Comparison of ENCODE assay signal across 21 cellular contexts in the genomic region with DNA sequence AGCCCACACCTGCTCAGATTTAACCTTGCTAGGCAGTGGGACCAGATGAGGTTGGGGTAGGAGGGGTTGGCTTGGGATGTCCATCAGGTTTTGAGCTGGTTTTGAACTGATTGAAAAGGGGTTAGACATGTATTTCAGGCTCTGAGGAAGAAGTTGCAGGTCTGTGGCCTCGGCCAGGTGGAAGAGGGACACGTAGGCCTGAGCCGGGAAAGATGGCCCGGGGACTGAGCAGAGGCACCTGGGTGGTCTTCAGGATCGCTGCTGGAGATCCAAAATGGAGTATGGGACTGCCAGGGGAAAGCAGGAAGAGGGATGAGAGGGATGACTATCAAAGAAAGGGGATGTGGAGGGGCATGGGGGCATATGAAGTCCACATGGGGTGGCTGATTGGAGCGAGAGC.
"Had no signal": no experiment of that assay in that cellular context is flagged by ENCODE, and none has a peak within 500 bp of the region (broad histone marks: within the 10 kb centered on the region; RNA-seq: fewer than 3 reads in every experiment).

No MANE protein-coding gene starts in this region.

- H3K4me1 ChIP-seq: colonic mucosa had no signal

- H3K27ac Mint-ChIP-seq: dendritic cell treated with granulocyte-macrophage colony-stimulating factor and Interleukin-4, amounts not matched to agents 40 ng/mL and 50 ng/mL, for 4 days; effector memory CD8-positive, alpha-beta T cell; endodermal cell; mesothelial cell of epicardium had no signal

- H3K4me3 ChIP-seq: colonic mucosa, esophagus squamous epithelium, gastrocnemius medialis, heart right ventricle, left lung, lower lobe of right lung, mucosa of descending colon had no signal

- H3K36me3 ChIP-seq: colonic mucosa, gastrocnemius medialis, left lung had no signal

- H3K4me3 Mint-ChIP-seq: dendritic cell treated with granulocyte-macrophage colony-stimulating factor and Interleukin-4, amounts not matched to agents 40 ng/mL and 50 ng/mL, for 4 days; effector memory CD8-positive, alpha-beta T cell; endodermal cell; mesothelial cell of epicardium had no signal

- H3K4me1 Mint-ChIP-seq: naive B cell had no signal

- H3K27me3 ChIP-seq: colonic mucosa, esophagus squamous epithelium, gastrocnemius medialis, heart right ventricle, left lung had no signal

- H3K9me3 Mint-ChIP-seq: dendritic cell treated with granulocyte-macrophage colony-stimulating factor and Interleukin-4, amounts not matched to agents 40 ng/mL and 50 ng/mL, for 4 days; effector memory CD8-positive, alpha-beta T cell; endodermal cell; mesothelial cell of epicardium; naive B cell had no signal

- H3K9me3 ChIP-seq: colonic mucosa, esophagus squamous epithelium, gastrocnemius medialis, heart right ventricle, left lung, lower lobe of right lung, mucosa of descending colon had no signal

- DNase-seq: colonic mucosa; cortex of kidney; effector CD8-positive, alpha-beta T cell; effector memory CD8-positive, alpha-beta T cell; endodermal cell; esophagus squamous epithelium; foreskin fibroblast; foreskin melanocyte; gastrocnemius medialis; glutamatergic neuron; heart right ventricle; hippocampal formation; left cardiac atrium; left lung; left ventricle myocardium superior; lower lobe of right lung; mesenchymal stem cell; mucosa of descending colon; naive B cell had no signal

- H3K27ac ChIP-seq: colonic mucosa, esophagus squamous epithelium, gastrocnemius medialis, heart right ventricle, left lung, lower lobe of right lung had no signal
